Comparison of ENCODE assay signal across 22 cellular contexts in the genomic region with DNA sequence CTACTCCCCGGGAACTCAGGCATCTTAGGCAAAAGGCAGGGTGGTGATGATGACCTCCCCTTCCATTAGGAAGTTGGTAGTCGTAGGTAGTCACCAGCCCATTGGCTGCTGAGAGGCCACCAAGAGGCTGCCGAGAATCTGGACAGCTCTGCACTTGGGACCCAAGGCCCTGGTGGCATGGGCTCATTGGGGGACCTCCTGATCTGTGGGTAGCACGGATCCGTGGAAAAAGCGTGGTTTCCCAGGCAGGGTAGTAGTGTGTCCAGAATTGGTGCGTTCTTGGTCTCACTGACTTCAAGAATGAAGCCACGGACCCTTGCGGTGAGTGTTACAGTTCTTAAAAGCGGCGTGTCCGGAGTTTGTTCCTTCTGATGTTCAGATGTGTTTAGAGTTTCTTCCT.
"Had no signal": no experiment of that assay in that cellular context is flagged by ENCODE, and none has a peak within 500 bp of the region (broad histone marks: within the 10 kb centered on the region; RNA-seq: fewer than 3 reads in every experiment).

No MANE protein-coding gene starts in this region.

- H3K27ac ChIP-seq: coronary artery, dorsolateral prefrontal cortex, esophagus muscularis mucosa, foreskin keratinocyte, gastroesophageal sphincter, heart left ventricle, hepatocyte, left ventricle myocardium inferior, lower lobe of right lung had no signal

- H3K4me2 ChIP-seq: hepatocyte had no signal

- H3K27ac Mint-ChIP-seq: immature natural killer cell, mesothelial cell of epicardium had no signal

- H3K36me3 ChIP-seq: lower lobe of right lung had no signal

- H3K4me3 ChIP-seq: coronary artery, dorsolateral prefrontal cortex, esophagus muscularis mucosa, gastroesophageal sphincter, heart left ventricle, hepatocyte, left ventricle myocardium inferior, lower lobe of right lung, mucosa of descending colon had no signal

- H3K4me1 ChIP-seq: esophagus muscularis mucosa, foreskin keratinocyte, gastroesophageal sphincter, heart left ventricle, left ventricle myocardium inferior, lower lobe of right lung had no signal

- H3K4me1 Mint-ChIP-seq: immature natural killer cell, mesothelial cell of epicardium had no signal

- DNase-seq: dermis blood vessel endothelial cell; dorsolateral prefrontal cortex; effector CD4-positive, alpha-beta T cell; effector memory CD4-positive, alpha-beta T cell; foreskin keratinocyte; heart left ventricle; hypothalamus; immature natural killer cell; islet precursor cell; kidney; kidney glomerular epithelial cell; left colon; left ventricle myocardium inferior; lower lobe of right lung; mesenchymal stem cell; mucosa of descending colon had no signal

- H3K27me3 ChIP-seq: dorsolateral prefrontal cortex, esophagus muscularis mucosa, foreskin keratinocyte, gastroesophageal sphincter, heart left ventricle, hepatocyte had no signal

- H3K4me3 Mint-ChIP-seq: immature natural killer cell, mesothelial cell of epicardium had no signal

- H3K9me3 ChIP-seq: esophagus muscularis mucosa, gastroesophageal sphincter, heart left ventricle, left ventricle myocardium inferior, lower lobe of right lung, mucosa of descending colon had no signal

- ATAC-seq: foreskin keratinocyte, gastroesophageal sphincter, heart left ventricle, left colon, left lobe of liver, lower lobe of right lung, mucosa of descending colon had no signal

- H2AFZ ChIP-seq: hepatocyte had no signal
